ENCODE assay signal across 30 cellular contexts in genomic region chr1:242546849-242547724, GRCh38. TPM values are rescaled to one million over a fixed set of nuclear protein-coding genes. Genes with fewer than 3 reads are reported as not detected.
DNase-seq lines count a peak whose midpoint lies in the region; ATAC-seq, FAIRE-seq and TF ChIP-seq lines count a peak whose summit lies in the region.
"Had no signal": no experiment of that assay in that cellular context is flagged by ENCODE, and none has a peak within 500 bp of the region (broad histone marks: within the 10 kb centered on the region; RNA-seq: fewer than 3 reads in every experiment).

No MANE protein-coding gene starts in this region.

- H3K27me3 ChIP-seq in HAP-1 (ENCODE audit: low read depth) = no peaks in the 10 kb centered on the region
- peaks cover 7% of the 10 kb centered on the region; the same call in 1 of the 2 replicates for H3K27me3 ChIP-seq in PC-3 (ENCODE audit: low read length)
- H3K27me3 ChIP-seq in K562 (ENCODE audit: control insufficient read depth in 2 of 2, insufficient read depth in 2 of 2, low read length in 2 of 2) = no peaks in the 10 kb centered on the region

- no peak for TF ChIP-seq CTCF in PC-3 (conservative IDR thresholded peaks at IDR 0.05; ENCODE audit: low read depth, low read length)
- no peak for TF ChIP-seq CTCF in K562 (IDR thresholded peaks at IDR 0.05 in 2 of 3, conservative IDR thresholded peaks at IDR 0.05 in 1 of 3; ENCODE audit: insufficient read depth in 2 of 3, low read depth in 1 of 3, low read length in 3 of 3)

- no peak for TF ChIP-seq POLR2A in K562 (conservative IDR thresholded peaks at IDR 0.05)
- no peak for TF ChIP-seq POLR2A in GM12891 (IDR thresholded peaks at IDR 0.05; ENCODE audit: low read depth, low read length)

- H3K9me3 ChIP-seq in HAP-1 (0 out of 2 replicates have a peak, but pooled peaks cover 4% of the 10 kb centered on the region), PC-3 (ENCODE audit: low read length) (no peaks in the 10 kb centered on the region), K562 (replicated peaks; ENCODE audit: control insufficient read depth, insufficient read depth, low read depth, low read length) (no peaks in the 10 kb centered on the region; the same call in none of the 2 replicates)
- H3K9me3 ChIP-seq: SJSA1 had no signal

- BruUV-seq in PC-3 (replicated peaks; lab: Mats Ljungman, UMichigan) (no TSS peak), K562 (replicated peaks; lab: Mats Ljungman, UMichigan) (no TSS peak)

- intact Hi-C loops in PC-3 (cut with micrococcal nuclease) = no loop called here
- intact Hi-C loops in K562 (cut with micrococcal nuclease) = no loop called here

- no peak for TF ChIP-seq RAD21 in K562 (CRISPR knock-in tag; conservative IDR thresholded peaks at IDR 0.05 in 1 of 2, IDR thresholded peaks at IDR 0.05 in 1 of 2)

- no peak overlapping the region for H3K4me3 ChIP-seq in HAP-1
- no peak overlapping the region for H3K4me3 ChIP-seq in PC-3 (ENCODE audit: low read length)
- H3K4me3 ChIP-seq in K562 = no peak overlapping the region
- H3K4me3 ChIP-seq: GM23248, PC-9, SJSA1 had no signal

- no peak for ATAC-seq in PC-3
- no peak for ATAC-seq in K562
- no peak for ATAC-seq in GM19324 (IDR thresholded peaks at IDR 0.05; ENCODE audit: low FRiP score, unreplicated experiment)
- ATAC-seq: CD8-positive, alpha-beta T cell; T-cell had no signal

- CTCF ChIA-PET in PC-3 (lab: Charles Lee) = no interaction called here
- CTCF ChIA-PET in K562 (lab: Yijun Ruan, JAX; ENCODE audit: low intra/inter-chr PET ratio) = no interaction called here

- H3K79me2 ChIP-seq in PC-3 (ENCODE audit: low read length) (no peaks in the 10 kb centered on the region), K562 (ENCODE audit: control insufficient read depth, insufficient read depth, low read length) (no peaks in the 10 kb centered on the region)

- no peak for TF ChIP-seq EP300 in K562 (IDR thresholded peaks at IDR 0.05; ENCODE audit: low read length)

- POLR2A ChIA-PET in PC-3 (lab: Charles Lee; ENCODE audit: unreplicated experiment) = no interaction called here
- POLR2A ChIA-PET in K562 (lab: Yijun Ruan, JAX) = no interaction called here

- H4K20me1 ChIP-seq in PC-3 (ENCODE audit: low read length) (no peaks in the 10 kb centered on the region), K562 (replicated peaks; ENCODE audit: control insufficient read depth, insufficient read depth, low read length) (no peaks in the 10 kb centered on the region)

- peak; percentile 22 to 37 for DNase-seq in HAP-1 (ENCODE audit: low spot score in 2 of 2)
- peak; percentile 36 for DNase-seq in PC-3
- no peak for DNase-seq in K562 (ENCODE audit: extremely low read depth in 1 of 4, low spot score in 3 of 4)
- DNase-seq in urothelium cell line (ENCODE audit: low spot score) = peak; percentile 33
- no peak for DNase-seq in GM12891 (ENCODE audit: insufficient read length, low spot score)
- DNase-seq in COLO668 (lab: John Stamatoyannopoulos, UW; ENCODE audit: unreplicated experiment) = no peak
- DNase-seq: Calu3; CD8-positive, alpha-beta T cell; DMS79 treated with DMSO at 0.1 percent for 48 hours; GM23248; H7; HFFc6; IMR-90; NCI-H1092; NCI-H1417 treated with DMSO at 0.1 percent for 48 hours; NCI-H1694 treated with DMSO at 0.1 percent for 48 hours; NCI-H2081 treated with DMSO at 0.1 percent for 48 hours; NCI-H2171 treated with DMSO at 0.1 percent for 48 hours; NCI-H345; NCI-H524 treated with DMSO at 0.1 percent for 48 hours; NCI-H774; NK-92 treated with Interleukin-12 subunit alpha and Interleukin-12 subunit beta, amount 100 ng/mL, for 24 hours; PC-9; Right ventricle myocardium superior; RPMI8226; T-cell had no signal

- under 1% methylated on average over 6 of the region's 6 CpGs for WGBS in K562 (ENCODE audit: insufficient coverage, low coverage, missing lambda C conversion rate)

- FAIRE-seq in K562 (lab: Jason Lieb, UNC) = no peak
- FAIRE-seq in urothelium cell line (lab: Jason Lieb, UNC) = peak; percentile 96
- no peak for FAIRE-seq in GM12891 (lab: Jason Lieb, UNC)

- H3K36me3 ChIP-seq in HAP-1 (replicated peaks) (no peaks in the 10 kb centered on the region), PC-3 (ENCODE audit: low read depth, low read length) (no peaks in the 10 kb centered on the region), K562 (ENCODE audit: control insufficient read depth, insufficient read depth, low read length) (no peaks in the 10 kb centered on the region)
- H3K36me3 ChIP-seq: SJSA1 had no signal

- H3K9ac ChIP-seq in PC-3 (ENCODE audit: low read length) = no peak overlapping the region
- H3K9ac ChIP-seq in K562 (ENCODE audit: insufficient read depth in 1 of 2, low read depth in 2 of 2, low read length in 2 of 2) = no peak overlapping the region
- H3K9ac ChIP-seq: GM23248, KMS-11 had no signal

- no peak overlapping the region for H3K27ac ChIP-seq in PC-3 (ENCODE audit: low read length)
- H3K27ac ChIP-seq in K562 (ENCODE audit: extremely low read depth, low read depth, low read length) = no peak overlapping the region
- H3K27ac ChIP-seq: C4-2B, GM23248, KMS-11, PC-9, SJSA1 had no signal

- H2AFZ ChIP-seq in PC-3 (ENCODE audit: low read length) = no peak overlapping the region
- no peak overlapping the region for H2AFZ ChIP-seq in K562 (ENCODE audit: low read depth, low read length)
- H2AFZ ChIP-seq: GM23248, PC-9 had no signal

- peaks cover 26% of the 10 kb centered on the region for H3K4me1 ChIP-seq in HAP-1
- no peaks in the 10 kb centered on the region for H3K4me1 ChIP-seq in PC-3 (ENCODE audit: insufficient read depth, low read length)
- no peaks in the 10 kb centered on the region for H3K4me1 ChIP-seq in K562 (replicated peaks in 1 of 2; ENCODE audit: control insufficient read depth in 2 of 2, insufficient read depth in 2 of 2, low read length in 2 of 2)
- H3K4me1 ChIP-seq: SJSA1 had no signal

- H3K9me2 ChIP-seq in PC-3 (replicated peaks; ENCODE audit: low read length) = no peaks in the 10 kb centered on the region

- in situ Hi-C loops in HAP-1 (cut with MboI; ENCODE audit: low sequenced_read_pairs) = no loop called here
- in situ Hi-C loops in K562 (cut with MboI) = no loop called here

- no peaks in the 10 kb centered on the region for H3K9me1 ChIP-seq in K562 (ENCODE audit: control insufficient read depth, insufficient read depth, low read length)

- no peaks in the 10 kb centered on the region for H3F3A ChIP-seq in PC-3 (ENCODE audit: low read length, unreplicated experiment)

- no peak overlapping the region for H3K4me2 ChIP-seq in PC-3 (ENCODE audit: low read length)
- no peak overlapping the region for H3K4me2 ChIP-seq in K562 (ENCODE audit: insufficient read depth, low read length)
- H3K4me2 ChIP-seq: KMS-11, PC-9 had no signal

TF ChIP-seq in K562, 482 proteins besides CTCF, POLR2A, EP300 and RAD21 (continues in another document):
- peak; percentile 8; the same call in 1 of the 2 replicates for TF ChIP-seq C11orf30 (IDR thresholded peaks at IDR 0.05; ENCODE audit: low read depth)

TF ChIP-seq in GM12891, 5 proteins besides CTCF, POLR2A, EP300 and RAD21:
- TF ChIP-seq TAF1 (IDR thresholded peaks at IDR 0.05; ENCODE audit: low read depth, low read length) = no peak
- no peak for TF ChIP-seq POLR2AphosphoS5 (IDR thresholded peaks at IDR 0.05; ENCODE audit: low read depth, low read length)
- no peak for TF ChIP-seq SPI1 (IDR thresholded peaks at IDR 0.05; ENCODE audit: low read depth, low read length)
- no peak for TF ChIP-seq PAX5 (IDR thresholded peaks at IDR 0.05; ENCODE audit: insufficient read depth, low read length, severe bottlenecking)
- TF ChIP-seq POU2F2 (IDR thresholded peaks at IDR 0.05; ENCODE audit: low read depth, low read length) = no peak

RNA-seq across cellular contexts. Expression of gene PLD5, which starts 22.6 kb away (rescaled TPM):
- not detected in 2 replicates for total RNA-seq in PC-3 (2014; rRNA removed)
- not detected in 2 replicates for total RNA-seq in K562 (2011; cell fraction: chromatin; rRNA removed; ENCODE audit: low replicate concordance)
- total RNA-seq in K562 (2011; cell fraction: nucleolus; rRNA removed) = not detected in 2 replicates
- total RNA-seq in K562 (2011; cell fraction: nucleoplasm; rRNA removed) = not detected in 2 replicates
- not detected in 2 replicates for total RNA-seq in K562 (2014; rRNA removed)
- total RNA-seq in K562 (2014; rRNA removed; fragmentation: Illumina TruSeq; extraction: Trizol) = not detected in 2 replicates
- not detected in 2 replicates for total RNA-seq in K562 (2015; rRNA removed; fragmentation: Illumina TruSeq; extraction: Trizol)
- not detected in 2 replicates for total RNA-seq in K562 (2021)
- polyA plus RNA-seq in K562 (2011; rRNA removed) = not detected in 2 replicates
- polyA plus RNA-seq in K562 (2011; cell fraction: cytosol; rRNA removed) = not detected in 2 replicates
- polyA plus RNA-seq in K562 (2011; cell fraction: nucleus; rRNA removed) = not detected in 2 replicates
- not detected in 2 replicates for polyA plus RNA-seq in K562 (2012)
- not detected in 2 replicates for polyA plus RNA-seq in K562 (2014; fragmentation: Illumina TruSeq; extraction: Trizol)
- not detected for polyA plus RNA-seq in K562 (2014; fragmentation: Nextera tagmentation; extraction: Ambion mirVana)
- not detected in 2 replicates for polyA plus RNA-seq in K562 (2014; rRNA removed)
- not detected in 2 replicates for polyA minus RNA-seq in K562 (2011; rRNA and poly(A)+ RNA removed)
- not detected in 2 replicates for polyA minus RNA-seq in K562 (2011; cell fraction: cytosol; rRNA and poly(A)+ RNA removed)
- not detected in 2 replicates for polyA minus RNA-seq in K562 (2011; cell fraction: nucleus; rRNA and poly(A)+ RNA removed)
- polyA plus RNA-seq in GM12891 (2012; ENCODE audit: low read depth, missing spikeins) = not detected
- total RNA-seq: CD8-positive, alpha-beta T cell; GM23248; HFFc6; IMR-90; PC-9; Right ventricle myocardium superior; SJSA1; T-cell had no signal
- polyA plus RNA-seq: IMR-90 had no signal

Comparison
In these comparisons a context has a peak if more than half of its experiments do, and no peak if none do; other contexts are left out.
1. DNase-seq: peak in HAP-1 (2 of 2), PC-3 (single experiment) and urothelium cell line (single experiment); none in K562 (0 of 4), GM12891 (single experiment) and COLO668 (single experiment).